In genomic region chr16:68231384-68232136, GRCh38 we compare ENCODE assay signal across 21 cellular contexts. TPM values are rescaled to one million over a fixed set of nuclear protein-coding genes. Genes with fewer than 3 reads are reported as not detected.
A peak's percentile ranks its signal among the peaks of the same experiment; 100 is the strongest.
DNase-seq lines count a peak whose midpoint lies in the region; ATAC-seq, FAIRE-seq and TF ChIP-seq lines count a peak whose summit lies in the region.
"Had no signal": no experiment of that assay in that cellular context is flagged by ENCODE, and none has a peak within 500 bp of the region (broad histone marks: within the 10 kb centered on the region; RNA-seq: fewer than 3 reads in every experiment).

No MANE protein-coding gene starts in this region.

- H3K4me3 Mint-ChIP-seq in activated CD4-positive, alpha-beta T cell treated with anti-CD3 and anti-CD28 coated beads for 36 hours = no peak overlapping the region
- H3K4me3 Mint-ChIP-seq in central memory CD8-positive, alpha-beta T cell = no peak overlapping the region
- no peak overlapping the region for H3K4me3 Mint-ChIP-seq in neural progenitor cell
- H3K4me3 Mint-ChIP-seq: CD4-positive, alpha-beta T cell had no signal

- peak overlapping the region; percentile 19 for H3K27ac Mint-ChIP-seq in activated CD4-positive, alpha-beta T cell treated with anti-CD3 and anti-CD28 coated beads for 36 hours
- peak overlapping the region; percentile 62 for H3K27ac Mint-ChIP-seq in central memory CD8-positive, alpha-beta T cell (ENCODE audit: low read depth)
- peak overlapping the region; percentile 24 for H3K27ac Mint-ChIP-seq in neural progenitor cell
- H3K27ac Mint-ChIP-seq: CD4-positive, alpha-beta T cell had no signal

- H3K36me3 Mint-ChIP-seq in activated CD4-positive, alpha-beta T cell treated with anti-CD3 and anti-CD28 coated beads for 36 hours (ENCODE audit: low read depth) = peaks cover 7% of the 10 kb centered on the region
- H3K36me3 Mint-ChIP-seq in central memory CD8-positive, alpha-beta T cell (ENCODE audit: insufficient read depth) = peaks cover 36% of the 10 kb centered on the region
- H3K36me3 Mint-ChIP-seq in neural progenitor cell = peaks cover 4% of the 10 kb centered on the region

- H3K36me3 ChIP-seq in neural progenitor cell = no peaks in the 10 kb centered on the region
- H3K36me3 ChIP-seq: BE2C, MG63 had no signal

- H3K9me3 Mint-ChIP-seq in activated CD4-positive, alpha-beta T cell treated with anti-CD3 and anti-CD28 coated beads for 36 hours (ENCODE audit: low read depth) = no peaks in the 10 kb centered on the region
- H3K9me3 Mint-ChIP-seq in central memory CD8-positive, alpha-beta T cell = no peaks in the 10 kb centered on the region
- no peaks in the 10 kb centered on the region for H3K9me3 Mint-ChIP-seq in neural progenitor cell
- H3K9me3 Mint-ChIP-seq: CD4-positive, alpha-beta T cell had no signal

- no peak overlapping the region for H3K27ac ChIP-seq in neural progenitor cell
- H3K27ac ChIP-seq: GM23248 had no signal

- no peak for DNase-seq in activated CD4-positive, alpha-beta T cell treated with anti-CD3 and anti-CD28 coated beads for 36 hours
- no peak for DNase-seq in activated CD4-positive, alpha-beta T cell treated with anti-CD3 and anti-CD28 coated beads, Interleukin-2, amount 50 U/mL, for 1 hour
- DNase-seq in HTR-8/SVneo (ENCODE audit: insufficient read length, low spot score) = no peak
- no peak for DNase-seq in central memory CD8-positive, alpha-beta T cell (ENCODE audit: low spot score in 2 of 2)
- no peak for DNase-seq in neural progenitor cell (ENCODE audit: low spot score)
- DNase-seq in DMS 273 (lab: John Stamatoyannopoulos, UW; ENCODE audit: unreplicated experiment) = no peak
- DNase-seq: 8988T, BE2C, DMS53, GM23248, MG63, NCI-H1092, NCI-H146, NCI-H2081, NCI-H510A, NCI-H774, RPMI8226 had no signal

- no peak for ATAC-seq in activated CD4-positive, alpha-beta T cell treated with anti-CD3 and anti-CD28 coated beads for 36 hours
- ATAC-seq in central memory CD8-positive, alpha-beta T cell (replicated peaks; ENCODE audit: extremely low read depth, poor library complexity, severe bottlenecking) = no peak
- ATAC-seq in HG03469 (IDR thresholded peaks at IDR 0.05; ENCODE audit: unreplicated experiment) (no peak), GM21447 (IDR thresholded peaks at IDR 0.05; ENCODE audit: unreplicated experiment) (no peak)
- ATAC-seq: HCT116 had no signal

- intact Hi-C loops in activated CD4-positive, alpha-beta T cell treated with anti-CD3 and anti-CD28 coated beads for 36 hours (cut with DNase I, micrococcal nuclease) = no loop called here

- peaks cover 29% of the 10 kb centered on the region for H3F3A ChIP-seq in neural progenitor cell (ENCODE audit: low read depth)

- H2AFZ ChIP-seq in neural progenitor cell (replicated peaks) = no peak overlapping the region
- H2AFZ ChIP-seq: GM23248 had no signal

- CTCF ChIA-PET in activated CD4-positive, alpha-beta T cell treated with anti-CD3 and anti-CD28 coated beads for 36 hours (lab: Charles Lee) = interaction anchor here (0.5 to 6.1 kb wide), 4 partner anchors 137 to 190 kb away, joined by 3 to 62 read pairs (median 5); no protein-coding TSS in a partner anchor

- no peak overlapping the region for H3K4me3 ChIP-seq in neural progenitor cell
- H3K4me3 ChIP-seq: GM23248, MG63 had no signal

- H3K27me3 Mint-ChIP-seq in activated CD4-positive, alpha-beta T cell treated with anti-CD3 and anti-CD28 coated beads for 36 hours = no peaks in the 10 kb centered on the region
- no peaks in the 10 kb centered on the region for H3K27me3 Mint-ChIP-seq in central memory CD8-positive, alpha-beta T cell
- H3K27me3 Mint-ChIP-seq in neural progenitor cell (ENCODE audit: insufficient read depth, low read depth) = peaks cover 26% of the 10 kb centered on the region
- H3K27me3 Mint-ChIP-seq: CD4-positive, alpha-beta T cell had no signal

- POLR2A ChIA-PET in activated CD4-positive, alpha-beta T cell treated with anti-CD3 and anti-CD28 coated beads for 36 hours (lab: Charles Lee) = no interaction called here

- peaks cover 27% of the 10 kb centered on the region for H3K27me3 ChIP-seq in neural progenitor cell
- H3K27me3 ChIP-seq: BE2C, MG63 had no signal

- no peaks in the 10 kb centered on the region for H3K9me3 ChIP-seq in neural progenitor cell (ENCODE audit: low read depth)
- H3K9me3 ChIP-seq: BE2C, MG63 had no signal

- peaks cover 12% of the 10 kb centered on the region for H3K4me1 ChIP-seq in neural progenitor cell

- H3K9ac ChIP-seq in neural progenitor cell = no peak overlapping the region
- H3K9ac ChIP-seq: GM23248 had no signal

- no peak for TF ChIP-seq CTCF in neural progenitor cell (IDR thresholded peaks at IDR 0.05)

- FAIRE-seq in HTR-8/SVneo (lab: Jason Lieb, UNC) = peak; percentile 4

- H4K20me1 ChIP-seq in neural progenitor cell (ENCODE audit: low read depth) = peaks cover 22% of the 10 kb centered on the region

- no peak overlapping the region for H3K4me2 ChIP-seq in neural progenitor cell

- H3K4me1 Mint-ChIP-seq in activated CD4-positive, alpha-beta T cell treated with anti-CD3 and anti-CD28 coated beads for 36 hours = peaks cover 44% of the 10 kb centered on the region
- peaks cover 7% of the 10 kb centered on the region for H3K4me1 Mint-ChIP-seq in central memory CD8-positive, alpha-beta T cell
- peaks cover 4% of the 10 kb centered on the region for H3K4me1 Mint-ChIP-seq in neural progenitor cell

- H3K79me2 ChIP-seq in neural progenitor cell (ENCODE audit: low read depth) = no peaks in the 10 kb centered on the region

RNA-seq across cellular contexts. Expression of gene ESRP2, which starts 4.4 kb away (rescaled TPM):
- total RNA-seq in activated CD4-positive, alpha-beta T cell treated with anti-CD3 and anti-CD28 coated beads for 36 hours = under 1 TPM; 0.58 to 0.85 TPM
- total RNA-seq in neural progenitor cell (ENCODE audit: low replicate concordance) = 1.5 and 5.4 TPM in 2 replicates
- total RNA-seq: CD4-positive, alpha-beta T cell had no signal

RNA-seq across cellular contexts. Expression of gene PLA2G15, which starts 13.6 kb away (rescaled TPM):
- total RNA-seq in activated CD4-positive, alpha-beta T cell treated with anti-CD3 and anti-CD28 coated beads for 36 hours = 1 to 10 TPM; 6.0 to 7.0 TPM
- total RNA-seq in neural progenitor cell (ENCODE audit: low replicate concordance) = 3.8 and 11.7 TPM in 2 replicates

RNA-seq across cellular contexts. Expression of gene SLC7A6, which starts 32.8 kb away (rescaled TPM):
- total RNA-seq in activated CD4-positive, alpha-beta T cell treated with anti-CD3 and anti-CD28 coated beads for 36 hours = 10 to 100 TPM; 55.7 to 58.7 TPM
- total RNA-seq in neural progenitor cell (ENCODE audit: low replicate concordance) = 5.6 and 13.7 TPM in 2 replicates
